In the genomic region with DNA sequence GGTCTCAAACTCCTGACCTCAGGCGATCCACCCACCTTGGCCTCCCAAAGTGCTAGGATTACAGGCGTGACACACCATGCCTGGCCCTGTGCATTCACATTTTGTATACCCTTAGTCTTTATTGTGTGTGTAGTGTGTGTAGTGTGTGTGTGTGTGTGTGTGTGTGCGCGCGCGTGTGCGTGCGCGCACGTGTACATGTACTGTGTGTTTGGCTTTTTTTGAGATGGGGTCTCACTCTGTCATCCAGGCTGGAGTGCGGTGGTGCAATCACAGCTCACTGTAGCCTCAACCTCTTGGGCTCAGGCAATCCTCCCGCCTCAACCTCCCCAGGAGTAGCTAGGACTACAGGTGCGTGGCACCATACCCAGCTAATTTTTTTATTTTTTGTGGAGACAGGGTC, we compare ENCODE assay signal across 21 cellular contexts.
"Had no signal": no experiment of that assay in that cellular context is flagged by ENCODE, and none has a peak within 500 bp of the region (broad histone marks: within the 10 kb centered on the region; RNA-seq: fewer than 3 reads in every experiment).

No MANE protein-coding gene starts in this region.

- H3K27ac Mint-ChIP-seq: mesothelial cell of epicardium; natural killer cell treated with Interleukin-12 subunit alpha and Interleukin-12 subunit beta and Interleukin-15 and Interleukin-18, amount 100 ng/mL, for 72 hours; neural progenitor cell; stimulated activated memory B cell treated with anti-CD40 and anti-IgM and Interleukin-4, amounts not matched to agents 10 μg/mL and 1 μg/mL and 100 μg/mL, for 72 hours had no signal

- H3K27me3 ChIP-seq: neural progenitor cell, right atrium auricular region, tibial nerve, upper lobe of left lung had no signal

- H3K9me3 ChIP-seq: mucosa of descending colon, prostate gland, right atrium auricular region, thoracic aorta, tibial nerve, upper lobe of left lung had no signal

- H3K4me3 ChIP-seq: coronary artery, mucosa of descending colon, neural progenitor cell, prostate gland, right atrium auricular region, thoracic aorta, tibial nerve, upper lobe of left lung had no signal

- H3K27ac ChIP-seq: coronary artery, neural progenitor cell, prostate gland, thoracic aorta, tibial nerve had no signal

- H3K27me3 Mint-ChIP-seq: naive B cell; natural killer cell treated with Interleukin-12 subunit alpha and Interleukin-12 subunit beta and Interleukin-15 and Interleukin-18, amount 100 ng/mL, for 72 hours; stimulated activated memory B cell treated with anti-CD40 and anti-IgM and Interleukin-4, amounts not matched to agents 10 μg/mL and 1 μg/mL and 100 μg/mL, for 72 hours had no signal

- H3K4me3 Mint-ChIP-seq: mesothelial cell of epicardium; naive B cell; natural killer cell treated with Interleukin-12 subunit alpha and Interleukin-12 subunit beta and Interleukin-15 and Interleukin-18, amount 100 ng/mL, for 72 hours; neural progenitor cell; stimulated activated memory B cell treated with anti-CD40 and anti-IgM and Interleukin-4, amounts not matched to agents 10 μg/mL and 1 μg/mL and 100 μg/mL, for 72 hours had no signal

- H3K9me3 Mint-ChIP-seq: mesothelial cell of epicardium; naive B cell; natural killer cell treated with Interleukin-12 subunit alpha and Interleukin-12 subunit beta and Interleukin-15 and Interleukin-18, amount 100 ng/mL, for 72 hours; neural progenitor cell; stimulated activated memory B cell treated with anti-CD40 and anti-IgM and Interleukin-4, amounts not matched to agents 10 μg/mL and 1 μg/mL and 100 μg/mL, for 72 hours had no signal

- H3K36me3 ChIP-seq: neural progenitor cell had no signal

- H3K4me1 ChIP-seq: neural progenitor cell, prostate gland had no signal

- DNase-seq: dermis blood vessel endothelial cell; effector memory CD4-positive, alpha-beta T cell; erythroblast; mesenchymal stem cell; mucosa of descending colon; naive B cell; nucleus accumbens; stimulated activated CD4-positive, alpha-beta T cell treated with anti-CD3 and anti-CD28 coated beads, Interleukin-4, amount 100 ng/mL, for 4 hours; stimulated activated naive CD8-positive, alpha-beta T cell treated with anti-CD3 and anti-CD28 coated beads, Interleukin-15, Interleukin-2, amounts not matched to agents 100 U/mL and 50 U/mL, for 24 hours had no signal

- H3K4me1 Mint-ChIP-seq: neural progenitor cell had no signal

- ATAC-seq: left lobe of liver; mucosa of descending colon; natural killer cell treated with Interleukin-12 subunit alpha and Interleukin-12 subunit beta and Interleukin-15 and Interleukin-18, amount 100 ng/mL, for 72 hours; sciatic nerve; stimulated activated memory B cell treated with anti-CD40 and anti-IgM and Interleukin-4, amounts not matched to agents 10 μg/mL and 1 μg/mL and 100 μg/mL, for 72 hours; stimulated activated naive CD8-positive, alpha-beta T cell treated with anti-CD3 and anti-CD28 coated beads, Interleukin-15, Interleukin-2, amounts not matched to agents 100 U/mL and 50 U/mL, for 24 hours had no signal

- H3K36me3 Mint-ChIP-seq: natural killer cell treated with Interleukin-12 subunit alpha and Interleukin-12 subunit beta and Interleukin-15 and Interleukin-18, amount 100 ng/mL, for 72 hours had no signal
